In genomic region chr19:21474671-21475181, GRCh38 we compare ENCODE assay signal across 8 cellular contexts.
DNase-seq lines count a peak whose midpoint lies in the region; ATAC-seq and TF ChIP-seq lines count a peak whose summit lies in the region.

No MANE protein-coding gene starts in this region.

- H3K4me3 Mint-ChIP-seq in nephron: peak overlapping the region; percentile 78 to 80 (median 79)

- no peak for ATAC-seq in GM19351 (IDR thresholded peaks at IDR 0.05; ENCODE audit: unreplicated experiment)
- ATAC-seq in HG03565 (IDR thresholded peaks at IDR 0.05; ENCODE audit: unreplicated experiment): no peak

- H3K4me1 Mint-ChIP-seq in nephron: no peaks in the 10 kb centered on the region

- H3K27me3 Mint-ChIP-seq in nephron (ENCODE audit: low read depth): no peaks in the 10 kb centered on the region

- peak; percentile 63 for DNase-seq in EH (ENCODE audit: low read depth)
- peak; percentile 37 for DNase-seq in NCI-H510A (lab: John Stamatoyannopoulos, UW)
- peak; percentile 22 to 41 for DNase-seq in activated T-helper 1 cell treated with anti-CD3 and anti-CD28 coated beads, Interleukin-2, amount 50 U/mL, for 16 hours (ENCODE audit: low read depth in 1 of 2, low spot score in 1 of 2)
- peak; percentile 47 for DNase-seq in fibroblast of pulmonary artery (ENCODE audit: low read depth)
- DNase-seq in stimulated activated CD8-positive, alpha-beta memory T cell treated with anti-CD3 and anti-CD28 coated beads, Interleukin-7, amount 100 ng/mL, for 4 hours (ENCODE audit: low read depth in 2 of 2): peak; percentile 35 to 42

- peaks cover 10% of the 10 kb centered on the region for H3K9me3 Mint-ChIP-seq in nephron

- peak overlapping the region; percentile 49 for H3K4me3 ChIP-seq in fibroblast of pulmonary artery (replicated peaks; ENCODE audit: low read depth, low read length)

- TF ChIP-seq CTCF in fibroblast of pulmonary artery (IDR thresholded peaks at IDR 0.05; ENCODE audit: low read length, missing control alignments): no peak
- no peak for TF ChIP-seq CTCF in nephron (IDR thresholded peaks at IDR 0.05; ENCODE audit: unreplicated experiment in 3 of 3)

- no peak overlapping the region for H3K27ac Mint-ChIP-seq in nephron

- H3K36me3 Mint-ChIP-seq in nephron (ENCODE audit: low read depth): peaks cover 4% of the 10 kb centered on the region
